ENCODE assay signal across 1 cellular context in the genomic region with DNA sequence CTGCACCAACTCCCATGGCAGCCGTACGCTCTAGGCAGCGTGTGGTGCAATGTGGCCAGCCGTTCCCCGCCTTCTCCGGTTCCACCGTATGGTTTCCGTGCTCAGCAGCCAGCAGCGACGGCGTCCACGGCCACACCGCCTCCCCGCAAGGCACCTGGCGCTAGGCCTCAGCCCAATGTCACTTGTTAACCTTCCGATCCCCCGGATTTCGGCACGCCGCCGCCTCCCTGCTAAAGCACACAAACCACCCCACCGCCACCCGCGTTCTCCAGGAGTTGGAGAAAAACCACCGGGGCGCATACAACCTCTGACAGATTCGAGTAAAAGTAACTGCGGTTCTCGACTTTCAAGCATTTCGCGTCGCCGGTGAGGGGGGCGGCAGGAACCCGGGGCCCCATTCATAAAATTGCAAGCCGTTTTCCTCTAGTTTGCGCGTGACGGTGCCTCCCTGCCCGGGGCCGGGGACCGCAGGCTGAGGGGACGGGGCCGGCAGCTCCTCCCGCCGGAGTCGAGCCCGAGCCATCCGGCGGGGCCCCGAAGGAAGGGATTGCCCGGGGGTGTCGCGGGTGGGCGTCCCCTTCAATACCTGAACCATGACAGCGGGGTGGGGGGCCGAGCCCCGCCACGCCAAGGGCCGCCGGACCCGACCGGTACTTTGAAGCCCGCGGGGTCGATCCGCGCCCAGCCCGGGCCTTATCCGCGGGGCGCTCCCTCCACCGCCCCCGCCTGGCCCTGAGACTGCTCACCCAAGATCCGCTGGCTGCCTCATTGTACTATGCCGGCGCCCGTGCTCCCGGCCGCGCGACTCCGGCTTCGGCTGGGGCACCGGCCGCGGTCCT.
TF ChIP-seq lines count a peak whose summit lies in the region.

A gene with protein sequence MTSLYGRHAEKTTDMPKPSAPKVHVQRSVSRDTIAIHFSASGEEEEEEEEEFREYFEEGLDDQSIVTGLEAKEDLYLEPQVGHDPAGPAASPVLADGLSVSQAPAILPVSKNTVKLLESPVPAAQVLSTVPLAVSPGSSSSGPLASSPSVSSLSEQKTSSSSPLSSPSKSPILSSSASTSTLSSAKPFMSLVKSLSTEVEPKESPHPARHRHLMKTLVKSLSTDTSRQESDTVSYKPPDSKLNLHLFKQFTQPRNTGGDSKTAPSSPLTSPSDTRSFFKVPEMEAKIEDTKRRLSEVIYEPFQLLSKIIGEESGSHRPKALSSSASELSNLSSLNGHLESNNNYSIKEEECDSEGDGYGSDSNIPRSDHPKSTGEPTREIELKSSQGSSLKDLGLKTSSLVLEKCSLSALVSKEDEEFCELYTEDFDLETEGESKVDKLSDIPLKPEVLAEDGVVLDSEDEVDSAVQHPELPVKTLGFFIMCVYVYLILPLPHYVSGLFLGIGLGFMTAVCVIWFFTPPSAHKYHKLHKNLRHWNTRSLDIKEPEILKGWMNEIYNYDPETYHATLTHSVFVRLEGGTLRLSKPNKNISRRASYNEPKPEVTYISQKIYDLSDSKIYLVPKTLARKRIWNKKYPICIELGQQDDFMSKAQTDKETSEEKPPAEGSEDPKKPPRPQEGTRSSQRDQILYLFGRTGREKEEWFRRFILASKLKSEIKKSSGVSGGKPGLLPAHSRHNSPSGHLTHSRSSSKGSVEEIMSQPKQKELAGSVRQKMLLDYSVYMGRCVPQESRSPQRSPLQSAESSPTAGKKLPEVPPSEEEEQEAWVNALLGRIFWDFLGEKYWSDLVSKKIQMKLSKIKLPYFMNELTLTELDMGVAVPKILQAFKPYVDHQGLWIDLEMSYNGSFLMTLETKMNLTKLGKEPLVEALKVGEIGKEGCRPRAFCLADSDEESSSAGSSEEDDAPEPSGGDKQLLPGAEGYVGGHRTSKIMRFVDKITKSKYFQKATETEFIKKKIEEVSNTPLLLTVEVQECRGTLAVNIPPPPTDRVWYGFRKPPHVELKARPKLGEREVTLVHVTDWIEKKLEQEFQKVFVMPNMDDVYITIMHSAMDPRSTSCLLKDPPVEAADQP (minus strand): TSS at position 839 of the 839 bp plus-strand sequence. CDS start 49,043 bp downstream, outside the sequence.

TF ChIP-seq in HepG2, 621 proteins besides CTCF, POLR2A, EP300 and RAD21 (continued from another document and continues in another):
- TF ChIP-seq, protein P1, sequence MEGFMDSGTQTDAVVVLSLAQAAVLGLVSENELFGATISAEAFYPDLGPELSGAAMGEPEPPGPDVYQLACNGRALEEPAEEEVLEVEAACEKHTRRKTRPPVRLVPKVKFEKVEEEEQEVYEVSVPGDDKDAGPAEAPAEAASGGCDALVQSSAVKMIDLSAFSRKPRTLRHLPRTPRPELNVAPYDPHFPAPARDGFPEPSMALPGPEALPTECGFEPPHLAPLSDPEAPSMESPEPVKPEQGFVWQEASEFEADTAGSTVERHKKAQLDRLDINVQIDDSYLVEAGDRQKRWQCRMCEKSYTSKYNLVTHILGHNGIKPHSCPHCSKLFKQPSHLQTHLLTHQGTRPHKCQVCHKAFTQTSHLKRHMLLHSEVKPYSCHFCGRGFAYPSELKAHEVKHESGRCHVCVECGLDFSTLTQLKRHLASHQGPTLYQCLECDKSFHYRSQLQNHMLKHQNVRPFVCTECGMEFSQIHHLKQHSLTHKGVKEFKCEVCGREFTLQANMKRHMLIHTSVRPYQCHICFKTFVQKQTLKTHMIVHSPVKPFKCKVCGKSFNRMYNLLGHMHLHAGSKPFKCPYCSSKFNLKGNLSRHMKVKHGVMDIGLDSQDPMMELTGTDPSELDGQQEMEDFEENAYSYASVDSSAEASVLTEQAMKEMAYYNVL (CRISPR knock-in tag; IDR thresholded peaks at IDR 0.05; ENCODE audit: borderline replicate concordance), result peak; percentile 72; the same call in 1 of the 2 replicates
- TF ChIP-seq SYNCRIP (IDR thresholded peaks at IDR 0.05; ENCODE audit: insufficient read depth, low read depth, low read length) (no peak), GABPA (IDR thresholded peaks at IDR 0.05; ENCODE audit: low read depth, low read length) (no peak), GABPA (CRISPR knock-in tag; IDR thresholded peaks at IDR 0.05; ENCODE audit: low read depth) (no peak), KLF9 (CRISPR knock-in tag; IDR thresholded peaks at IDR 0.05; ENCODE audit: low read depth) (no peak), SSRP1 (CRISPR knock-in tag; IDR thresholded peaks at IDR 0.05) (no peak), ZNF598 (CRISPR knock-in tag; IDR thresholded peaks at IDR 0.05; ENCODE audit: borderline replicate concordance) (no peak; the same call in 1 of the 2 replicates), ARNT2 (CRISPR knock-in tag; IDR thresholded peaks at IDR 0.05; ENCODE audit: low read depth) (peak; percentile 53; the same call in 1 of the 2 replicates), ZNF557 (CRISPR knock-in tag; IDR thresholded peaks at IDR 0.05) (no peak), SAFB2 (CRISPR knock-in tag; IDR thresholded peaks at IDR 0.05; ENCODE audit: borderline replicate concordance, low read depth) (0 out of 2 replicates have a peak, but pooled peaks have one; percentile 27), NFIB (CRISPR knock-in tag; IDR thresholded peaks at IDR 0.05; ENCODE audit: borderline replicate concordance) (no peak), ZNF781 (CRISPR knock-in tag; IDR thresholded peaks at IDR 0.05; ENCODE audit: borderline replicate concordance, not compliant biosample characterization) (peak; percentile 66), ARHGAP35 (CRISPR knock-in tag; IDR thresholded peaks at IDR 0.05; ENCODE audit: borderline replicate concordance) (no peak), KDM5A (IDR thresholded peaks at IDR 0.05; ENCODE audit: borderline replicate concordance, low read length) (no peak), SMARCE1 (IDR thresholded peaks at IDR 0.05; ENCODE audit: borderline replicate concordance) (no peak), ZSCAN12 (CRISPR knock-in tag; IDR thresholded peaks at IDR 0.05) (no peak), ZNF335 (CRISPR knock-in tag; IDR thresholded peaks at IDR 0.05) (no peak; the same call in 1 of the 2 replicates), ZC3H13 (CRISPR knock-in tag; IDR thresholded peaks at IDR 0.05) (no peak), TMF1 (CRISPR knock-in tag; IDR thresholded peaks at IDR 0.05; ENCODE audit: low read depth) (0 out of 2 replicates have a peak, but pooled peaks have one; percentile 27), PRPF4 (IDR thresholded peaks at IDR 0.05; ENCODE audit: low read depth, low read length, poor library complexity, severe bottlenecking) (no peak), NBN (conservative IDR thresholded peaks at IDR 0.05) (no peak), LCORL (IDR thresholded peaks at IDR 0.05) (0 out of 2 replicates have a peak, but pooled peaks have one; percentile 29), LCORL (CRISPR knock-in tag; IDR thresholded peaks at IDR 0.05) (peak; percentile 51; the same call in 1 of the 2 replicates), SOX6 (IDR thresholded peaks at IDR 0.05) (no peak), SOX6 (CRISPR knock-in tag; IDR thresholded peaks at IDR 0.05) (peak; percentile 60), ZNF383 (CRISPR knock-in tag; IDR thresholded peaks at IDR 0.05; ENCODE audit: borderline replicate concordance) (0 out of 2 replicates have a peak, but pooled peaks have one; percentile 25), BCL6 (CRISPR knock-in tag; IDR thresholded peaks at IDR 0.05) (no peak), ZNF616 (CRISPR knock-in tag; IDR thresholded peaks at IDR 0.05; ENCODE audit: low read depth) (peak; percentile 22; the same call in 1 of the 2 replicates), KLF13 (CRISPR knock-in tag; IDR thresholded peaks at IDR 0.05) (0 out of 2 replicates have a peak, but pooled peaks have one; percentile 29)
- TF ChIP-seq, protein P2, sequence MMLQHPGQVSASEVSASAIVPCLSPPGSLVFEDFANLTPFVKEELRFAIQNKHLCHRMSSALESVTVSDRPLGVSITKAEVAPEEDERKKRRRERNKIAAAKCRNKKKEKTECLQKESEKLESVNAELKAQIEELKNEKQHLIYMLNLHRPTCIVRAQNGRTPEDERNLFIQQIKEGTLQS (CRISPR knock-in tag; IDR thresholded peaks at IDR 0.05), result peak; percentile 43; the same call in 1 of the 2 replicates
- TF ChIP-seq, protein P3, sequence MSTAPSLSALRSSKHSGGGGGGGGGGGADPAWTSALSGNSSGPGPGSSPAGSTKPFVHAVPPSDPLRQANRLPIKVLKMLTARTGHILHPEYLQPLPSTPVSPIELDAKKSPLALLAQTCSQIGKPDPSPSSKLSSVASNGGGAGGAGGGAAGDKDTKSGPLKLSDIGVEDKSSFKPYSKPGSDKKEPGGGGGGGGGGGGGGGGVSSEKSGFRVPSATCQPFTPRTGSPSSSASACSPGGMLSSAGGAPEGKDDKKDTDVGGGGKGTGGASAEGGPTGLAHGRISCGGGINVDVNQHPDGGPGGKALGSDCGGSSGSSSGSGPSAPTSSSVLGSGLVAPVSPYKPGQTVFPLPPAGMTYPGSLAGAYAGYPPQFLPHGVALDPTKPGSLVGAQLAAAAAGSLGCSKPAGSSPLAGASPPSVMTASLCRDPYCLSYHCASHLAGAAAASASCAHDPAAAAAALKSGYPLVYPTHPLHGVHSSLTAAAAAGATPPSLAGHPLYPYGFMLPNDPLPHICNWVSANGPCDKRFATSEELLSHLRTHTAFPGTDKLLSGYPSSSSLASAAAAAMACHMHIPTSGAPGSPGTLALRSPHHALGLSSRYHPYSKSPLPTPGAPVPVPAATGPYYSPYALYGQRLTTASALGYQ (CRISPR knock-in tag; IDR thresholded peaks at IDR 0.05), result no peak
- TF ChIP-seq, protein P4, sequence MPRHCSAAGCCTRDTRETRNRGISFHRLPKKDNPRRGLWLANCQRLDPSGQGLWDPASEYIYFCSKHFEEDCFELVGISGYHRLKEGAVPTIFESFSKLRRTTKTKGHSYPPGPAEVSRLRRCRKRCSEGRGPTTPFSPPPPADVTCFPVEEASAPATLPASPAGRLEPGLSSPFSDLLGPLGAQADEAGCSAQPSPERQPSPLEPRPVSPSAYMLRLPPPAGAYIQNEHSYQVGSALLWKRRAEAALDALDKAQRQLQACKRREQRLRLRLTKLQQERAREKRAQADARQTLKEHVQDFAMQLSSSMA (CRISPR knock-in tag; IDR thresholded peaks at IDR 0.05), result no peak; the same call in 1 of the 2 replicates
- TF ChIP-seq, protein P5, sequence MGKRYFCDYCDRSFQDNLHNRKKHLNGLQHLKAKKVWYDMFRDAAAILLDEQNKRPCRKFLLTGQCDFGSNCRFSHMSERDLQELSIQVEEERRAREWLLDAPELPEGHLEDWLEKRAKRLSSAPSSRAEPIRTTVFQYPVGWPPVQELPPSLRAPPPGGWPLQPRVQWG (CRISPR knock-in tag; IDR thresholded peaks at IDR 0.05; ENCODE audit: borderline replicate concordance, low read depth), result no peak
- TF ChIP-seq, protein P6, sequence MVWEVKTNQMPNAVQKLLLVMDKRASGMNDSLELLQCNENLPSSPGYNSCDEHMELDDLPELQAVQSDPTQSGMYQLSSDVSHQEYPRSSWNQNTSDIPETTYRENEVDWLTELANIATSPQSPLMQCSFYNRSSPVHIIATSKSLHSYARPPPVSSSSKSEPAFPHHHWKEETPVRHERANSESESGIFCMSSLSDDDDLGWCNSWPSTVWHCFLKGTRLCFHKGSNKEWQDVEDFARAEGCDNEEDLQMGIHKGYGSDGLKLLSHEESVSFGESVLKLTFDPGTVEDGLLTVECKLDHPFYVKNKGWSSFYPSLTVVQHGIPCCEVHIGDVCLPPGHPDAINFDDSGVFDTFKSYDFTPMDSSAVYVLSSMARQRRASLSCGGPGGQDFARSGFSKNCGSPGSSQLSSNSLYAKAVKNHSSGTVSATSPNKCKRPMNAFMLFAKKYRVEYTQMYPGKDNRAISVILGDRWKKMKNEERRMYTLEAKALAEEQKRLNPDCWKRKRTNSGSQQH (CRISPR knock-in tag; IDR thresholded peaks at IDR 0.05; ENCODE audit: low read depth), result no peak; the same call in none of the 2 replicates
- TF ChIP-seq, protein P7, sequence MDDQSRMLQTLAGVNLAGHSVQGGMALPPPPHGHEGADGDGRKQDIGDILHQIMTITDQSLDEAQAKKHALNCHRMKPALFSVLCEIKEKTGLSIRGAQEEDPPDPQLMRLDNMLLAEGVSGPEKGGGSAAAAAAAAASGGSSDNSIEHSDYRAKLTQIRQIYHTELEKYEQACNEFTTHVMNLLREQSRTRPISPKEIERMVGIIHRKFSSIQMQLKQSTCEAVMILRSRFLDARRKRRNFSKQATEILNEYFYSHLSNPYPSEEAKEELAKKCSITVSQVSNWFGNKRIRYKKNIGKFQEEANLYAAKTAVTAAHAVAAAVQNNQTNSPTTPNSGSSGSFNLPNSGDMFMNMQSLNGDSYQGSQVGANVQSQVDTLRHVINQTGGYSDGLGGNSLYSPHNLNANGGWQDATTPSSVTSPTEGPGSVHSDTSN (CRISPR knock-in tag; IDR thresholded peaks at IDR 0.05; ENCODE audit: borderline replicate concordance), result no peak
- TF ChIP-seq, protein P8, sequence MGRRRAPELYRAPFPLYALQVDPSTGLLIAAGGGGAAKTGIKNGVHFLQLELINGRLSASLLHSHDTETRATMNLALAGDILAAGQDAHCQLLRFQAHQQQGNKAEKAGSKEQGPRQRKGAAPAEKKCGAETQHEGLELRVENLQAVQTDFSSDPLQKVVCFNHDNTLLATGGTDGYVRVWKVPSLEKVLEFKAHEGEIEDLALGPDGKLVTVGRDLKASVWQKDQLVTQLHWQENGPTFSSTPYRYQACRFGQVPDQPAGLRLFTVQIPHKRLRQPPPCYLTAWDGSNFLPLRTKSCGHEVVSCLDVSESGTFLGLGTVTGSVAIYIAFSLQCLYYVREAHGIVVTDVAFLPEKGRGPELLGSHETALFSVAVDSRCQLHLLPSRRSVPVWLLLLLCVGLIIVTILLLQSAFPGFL (CRISPR knock-in tag; IDR thresholded peaks at IDR 0.05), result no peak
- TF ChIP-seq, protein P9, sequence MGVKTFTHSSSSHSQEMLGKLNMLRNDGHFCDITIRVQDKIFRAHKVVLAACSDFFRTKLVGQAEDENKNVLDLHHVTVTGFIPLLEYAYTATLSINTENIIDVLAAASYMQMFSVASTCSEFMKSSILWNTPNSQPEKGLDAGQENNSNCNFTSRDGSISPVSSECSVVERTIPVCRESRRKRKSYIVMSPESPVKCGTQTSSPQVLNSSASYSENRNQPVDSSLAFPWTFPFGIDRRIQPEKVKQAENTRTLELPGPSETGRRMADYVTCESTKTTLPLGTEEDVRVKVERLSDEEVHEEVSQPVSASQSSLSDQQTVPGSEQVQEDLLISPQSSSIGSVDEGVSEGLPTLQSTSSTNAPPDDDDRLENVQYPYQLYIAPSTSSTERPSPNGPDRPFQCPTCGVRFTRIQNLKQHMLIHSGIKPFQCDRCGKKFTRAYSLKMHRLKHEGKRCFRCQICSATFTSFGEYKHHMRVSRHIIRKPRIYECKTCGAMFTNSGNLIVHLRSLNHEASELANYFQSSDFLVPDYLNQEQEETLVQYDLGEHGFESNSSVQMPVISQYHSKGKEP (CRISPR knock-in tag; IDR thresholded peaks at IDR 0.05), result no peak
- TF ChIP-seq, protein P10, sequence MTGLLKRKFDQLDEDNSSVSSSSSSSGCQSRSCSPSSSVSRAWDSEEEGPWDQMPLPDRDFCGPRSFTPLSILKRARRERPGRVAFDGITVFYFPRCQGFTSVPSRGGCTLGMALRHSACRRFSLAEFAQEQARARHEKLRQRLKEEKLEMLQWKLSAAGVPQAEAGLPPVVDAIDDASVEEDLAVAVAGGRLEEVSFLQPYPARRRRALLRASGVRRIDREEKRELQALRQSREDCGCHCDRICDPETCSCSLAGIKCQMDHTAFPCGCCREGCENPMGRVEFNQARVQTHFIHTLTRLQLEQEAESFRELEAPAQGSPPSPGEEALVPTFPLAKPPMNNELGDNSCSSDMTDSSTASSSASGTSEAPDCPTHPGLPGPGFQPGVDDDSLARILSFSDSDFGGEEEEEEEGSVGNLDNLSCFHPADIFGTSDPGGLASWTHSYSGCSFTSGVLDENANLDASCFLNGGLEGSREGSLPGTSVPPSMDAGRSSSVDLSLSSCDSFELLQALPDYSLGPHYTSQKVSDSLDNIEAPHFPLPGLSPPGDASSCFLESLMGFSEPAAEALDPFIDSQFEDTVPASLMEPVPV (CRISPR knock-in tag; IDR thresholded peaks at IDR 0.05), result peak; percentile 34; the same call in 1 of the 2 replicates
